In the genomic region with DNA sequence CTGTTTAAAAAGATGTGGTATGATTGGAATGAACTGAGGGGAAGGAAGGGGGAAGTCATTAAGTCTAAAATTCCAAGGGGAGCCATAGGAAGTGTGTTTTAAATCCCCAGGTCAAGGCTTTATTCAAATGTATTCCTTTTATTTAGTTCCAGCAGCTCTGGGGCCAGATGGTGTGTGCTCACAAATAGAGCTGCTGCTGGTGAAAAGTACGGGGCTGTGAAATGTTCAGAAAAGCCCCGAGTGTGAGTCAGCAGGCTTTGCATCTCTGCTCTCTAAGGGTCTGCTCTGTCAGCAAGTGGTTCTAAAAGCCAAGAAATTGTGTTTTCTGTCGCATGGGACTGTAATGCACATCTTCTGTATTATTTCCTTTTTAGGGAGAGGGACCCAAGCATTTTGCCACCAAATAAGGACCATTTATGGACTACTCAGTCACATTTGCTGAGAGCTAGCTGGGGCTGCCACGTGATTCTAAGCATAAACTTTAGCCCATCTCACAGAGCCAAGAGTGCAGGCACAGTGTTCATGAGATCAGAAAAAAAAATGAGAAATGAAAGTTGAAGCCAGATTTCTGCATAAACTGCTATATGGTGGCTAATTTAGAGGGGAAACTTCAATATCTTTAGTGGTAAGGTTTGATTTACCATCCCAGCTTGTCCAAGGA, we compare ENCODE assay signal across 13 cellular contexts.
A peak's percentile ranks its signal among the peaks of the same experiment; 100 is the strongest.
DNase-seq lines count a peak whose midpoint lies in the region; TF ChIP-seq lines count a peak whose summit lies in the region.
"Had no signal": no experiment of that assay in that cellular context is flagged by ENCODE, and none has a peak within 500 bp of the region (broad histone marks: within the 10 kb centered on the region; RNA-seq: fewer than 3 reads in every experiment).

No MANE protein-coding gene starts in this region.

- H3K36me3 Mint-ChIP-seq in brain, result no peaks in the 10 kb centered on the region

- H3K4me3 ChIP-seq in HUES48 (ENCODE audit: low read depth, low read length) (no peak overlapping the region; the same call in 1 of the 2 replicates), stomach smooth muscle (ENCODE audit: low read length in 2 of 2) (peak overlapping the region; percentile 3 to 8)

- H3K27ac ChIP-seq in HUES48 (ENCODE audit: low read depth, low read length) (peak overlapping the region; percentile 51), stomach smooth muscle (ENCODE audit: low read length) (peak overlapping the region; percentile 50)

- H3K27me3 Mint-ChIP-seq in brain, result peaks cover 4% of the 10 kb centered on the region

- H3K27me3 ChIP-seq in HUES48 (ENCODE audit: control insufficient read depth, insufficient read depth, low read length) (no peaks in the 10 kb centered on the region; the same call in 1 of the 2 replicates), stomach smooth muscle (ENCODE audit: control insufficient read depth in 1 of 2, insufficient read depth in 2 of 2, low read length in 2 of 2) (no peaks in the 10 kb centered on the region)

- H3K4me3 Mint-ChIP-seq in brain, result peak overlapping the region in 2 of 5 experiments; percentile 1 to 11
- H3K4me3 Mint-ChIP-seq: activated CD4-positive, alpha-beta T cell treated with anti-CD3 and anti-CD28 coated beads for 36 hours; activated naive CD8-positive, alpha-beta T cell; T-helper 17 cell had no signal

- H3K36me3 ChIP-seq in HUES48 (ENCODE audit: control insufficient read depth, insufficient read depth, low read length) (no peaks in the 10 kb centered on the region), stomach smooth muscle (ENCODE audit: control insufficient read depth in 2 of 2, insufficient read depth in 2 of 2, low read length in 2 of 2) (no peaks in the 10 kb centered on the region)

- H3K4me1 ChIP-seq in HUES48 (ENCODE audit: control insufficient read depth, insufficient read depth, low read length), result peaks cover 15% of the 10 kb centered on the region
- peaks cover 5% of the 10 kb centered on the region for H3K4me1 ChIP-seq in stomach smooth muscle (ENCODE audit: control insufficient read depth, insufficient read depth, low read length)

- H3K9me3 ChIP-seq in HUES48 (ENCODE audit: control insufficient read depth, insufficient read depth, low read length) (no peaks in the 10 kb centered on the region), stomach smooth muscle (ENCODE audit: control insufficient read depth in 2 of 2, low read length in 2 of 2) (peaks cover 0 to 3% of the 10 kb centered on the region in 2 donors)

- peak; percentile 2 for DNase-seq in left kidney (ENCODE audit: low read depth, low spot score)
- no peak for DNase-seq in stimulated activated naive CD4-positive, alpha-beta T cell treated with Interleukin-2 at 50 U/mL for 16 hours (lab: John Stamatoyannopoulos, UW)
- no peak for DNase-seq in RKO (ENCODE audit: low spot score)
- DNase-seq in SK-N-DZ (ENCODE audit: low spot score), result no peak
- DNase-seq in ecto neural progenitor cell (ENCODE audit: low spot score), result no peak
- DNase-seq: activated CD4-positive, alpha-beta T cell treated with anti-CD3 and anti-CD28 coated beads for 36 hours; central memory CD4-positive, alpha-beta T cell; NCI-H2081 treated with DMSO at 0.1 percent for 48 hours; T-helper 17 cell had no signal

- H3K4me1 Mint-ChIP-seq in brain, result peaks cover 9% of the 10 kb centered on the region
- H3K4me1 Mint-ChIP-seq: activated CD4-positive, alpha-beta T cell treated with anti-CD3 and anti-CD28 coated beads for 36 hours; T-helper 17 cell had no signal

- no peak overlapping the region for H3K9ac ChIP-seq in HUES48 (ENCODE audit: low read depth, low read length)
- peak overlapping the region; percentile 1 to 53 for H3K9ac ChIP-seq in stomach smooth muscle (ENCODE audit: low read length in 2 of 2)

- peaks cover 0 to under 1% (median 0%) of the 10 kb centered on the region in 5 experiments for H3K9me3 Mint-ChIP-seq in brain

- TF ChIP-seq CTCF in brain (conservative IDR thresholded peaks at IDR 0.05), result no peak

- H3K27ac Mint-ChIP-seq in brain, result peak overlapping the region in 4 of 5 experiments; percentile 3 to 79 (median 46)
- H3K27ac Mint-ChIP-seq: activated CD4-positive, alpha-beta T cell treated with anti-CD3 and anti-CD28 coated beads for 36 hours; activated naive CD8-positive, alpha-beta T cell; T-helper 17 cell had no signal
